9 cellular contexts compared by ENCODE assay signal in the genomic region with DNA sequence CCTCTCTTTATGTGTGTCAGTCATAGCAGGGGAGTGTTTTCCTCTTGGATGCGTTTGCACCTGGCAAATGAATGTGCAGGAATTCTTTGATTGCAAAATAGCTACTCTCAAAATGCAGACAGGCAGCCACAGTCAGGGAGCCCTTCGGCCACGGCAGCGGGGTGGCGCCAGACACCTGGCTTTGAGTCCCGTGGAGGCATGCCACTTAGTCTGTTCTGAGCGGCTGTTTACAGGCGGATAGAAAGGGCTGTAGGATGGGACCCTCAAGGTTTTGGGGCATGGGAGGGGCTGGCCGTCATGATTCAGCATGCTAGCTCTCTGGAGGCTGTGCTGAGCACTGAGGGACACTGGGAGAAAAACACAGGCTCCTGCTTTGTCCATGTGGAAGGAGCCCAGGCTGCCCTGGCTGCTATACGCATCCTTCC.
A peak's percentile ranks its signal among the peaks of the same experiment; 100 is the strongest.
DNase-seq lines count a peak whose midpoint lies in the region; ATAC-seq and TF ChIP-seq lines count a peak whose summit lies in the region.
"Had no signal": no experiment of that assay in that cellular context is flagged by ENCODE, and none has a peak within 500 bp of the region (broad histone marks: within the 10 kb centered on the region; RNA-seq: fewer than 3 reads in every experiment).

No MANE protein-coding gene starts in this region.

- no peaks in the 10 kb centered on the region for H3K36me3 Mint-ChIP-seq in activated naive CD4-positive, alpha-beta T cell treated with anti-CD3 and anti-CD28 coated beads, Interleukin-2, amount 50 U/mL, for 72 hours
- H3K36me3 Mint-ChIP-seq in osteocyte (ENCODE audit: unreplicated experiment) = no peaks in the 10 kb centered on the region

- no peaks in the 10 kb centered on the region for H3K27me3 Mint-ChIP-seq in osteocyte (ENCODE audit: unreplicated experiment)
- H3K27me3 Mint-ChIP-seq: dendritic cell treated with granulocyte-macrophage colony-stimulating factor and Interleukin-4, amounts not matched to agents 40 ng/mL and 50 ng/mL, for 4 days had no signal

- DNase-seq in A172 (ENCODE audit: low spot score) (peak; percentile 70), NCI-H345 (lab: John Stamatoyannopoulos, UW) (peak; percentile 82), glomerular visceral epithelial cell (ENCODE audit: extremely low spot score) (peak; percentile 76), osteocyte (ENCODE audit: extremely low spot score, unreplicated experiment) (peak; percentile 86)
- peak in 1 of 2 donors; percentile 45 for DNase-seq in activated naive CD4-positive, alpha-beta T cell treated with anti-CD3 and anti-CD28 coated beads, Interleukin-2, amount 50 U/mL, for 72 hours (ENCODE audit: low spot score in 2 of 2)
- no peak for DNase-seq in NK-92 treated with Interleukin-12 subunit alpha and Interleukin-12 subunit beta, amount 100 ng/mL, for 24 hours (lab: John Stamatoyannopoulos, UW)

- H3K9me3 Mint-ChIP-seq in activated naive CD4-positive, alpha-beta T cell treated with anti-CD3 and anti-CD28 coated beads, Interleukin-2, amount 50 U/mL, for 72 hours = no peaks in the 10 kb centered on the region
- no peaks in the 10 kb centered on the region for H3K9me3 Mint-ChIP-seq in osteocyte (ENCODE audit: unreplicated experiment)
- H3K9me3 Mint-ChIP-seq: dendritic cell treated with granulocyte-macrophage colony-stimulating factor and Interleukin-4, amounts not matched to agents 40 ng/mL and 50 ng/mL, for 4 days had no signal

- H3K4me3 Mint-ChIP-seq in osteocyte (ENCODE audit: unreplicated experiment) = no peak overlapping the region
- H3K4me3 Mint-ChIP-seq: dendritic cell treated with granulocyte-macrophage colony-stimulating factor and Interleukin-4, amounts not matched to agents 40 ng/mL and 50 ng/mL, for 4 days had no signal

- peak in 1 of 2 donors; percentile 64 for ATAC-seq in activated naive CD4-positive, alpha-beta T cell treated with anti-CD3 and anti-CD28 coated beads, Interleukin-2, amount 50 U/mL, for 72 hours
- no peak for ATAC-seq in GM19328 (IDR thresholded peaks at IDR 0.05; ENCODE audit: unreplicated experiment)

- peak; percentile 51 for TF ChIP-seq CTCF in GM12872 (IDR thresholded peaks at IDR 0.05; ENCODE audit: insufficient read depth, low read depth, low read length)
- peak; percentile 78 for TF ChIP-seq CTCF in osteocyte (IDR thresholded peaks at IDR 0.05)

- peak overlapping the region; percentile 16 to 44 for H3K27ac Mint-ChIP-seq in activated naive CD4-positive, alpha-beta T cell treated with anti-CD3 and anti-CD28 coated beads, Interleukin-2, amount 50 U/mL, for 72 hours
- peak overlapping the region; percentile 66 for H3K27ac Mint-ChIP-seq in osteocyte (ENCODE audit: unreplicated experiment)
- H3K27ac Mint-ChIP-seq: dendritic cell treated with granulocyte-macrophage colony-stimulating factor and Interleukin-4, amounts not matched to agents 40 ng/mL and 50 ng/mL, for 4 days had no signal

- H3K4me1 Mint-ChIP-seq in osteocyte (ENCODE audit: unreplicated experiment) = peaks cover 67% of the 10 kb centered on the region
